19 cellular contexts compared by ENCODE assay signal in genomic region chr2:95041060-95041823, GRCh38. TPM values are rescaled to one million over a fixed set of nuclear protein-coding genes. Genes with fewer than 3 reads are reported as not detected.
DNase-seq lines count a peak whose midpoint lies in the region; ATAC-seq and TF ChIP-seq lines count a peak whose summit lies in the region.
"Had no signal": no experiment of that assay in that cellular context is flagged by ENCODE, and none has a peak within 500 bp of the region (broad histone marks: within the 10 kb centered on the region; RNA-seq: fewer than 3 reads in every experiment).

No MANE protein-coding gene starts in this region.

- DNase-seq in GM12865 (ENCODE audit: low read depth) = peak; percentile 53
- DNase-seq in activated CD8-positive, alpha-beta T cell treated with anti-CD3 and anti-CD28 coated beads, Interleukin-2, amount 10 ng/mL, durations not matched to agents 7 days and 5 days = no peak
- DNase-seq in LoVo (ENCODE audit: low spot score) = no peak
- no peak for DNase-seq in NAMALWA (ENCODE audit: low spot score)
- DNase-seq in NCI-H69 (lab: John Stamatoyannopoulos, UW) = no peak
- DNase-seq in SW480 (ENCODE audit: low spot score) = no peak
- DNase-seq: activated CD8-positive, alpha-beta memory T cell treated with anti-CD3 and anti-CD28 coated beads for 24 hours; activated naive CD8-positive, alpha-beta T cell treated with anti-CD3 and anti-CD28 coated beads, Interleukin-2, amount 10 ng/mL, durations not matched to agents 7 days and 5 days; Kasumi-1; NCI-H1694 treated with DMSO at 0.1 percent for 48 hours; NCI-H526; stimulated activated CD4-positive, alpha-beta T cell treated with anti-CD3 and anti-CD28 coated beads, Interleukin-1b, Interleukin-23, amount 100 ng/mL, for 48 hours; stimulated activated CD8-positive, alpha-beta memory T cell treated with anti-CD3 and anti-CD28 coated beads, Interleukin-4, amount 100 ng/mL, for 48 hours had no signal

- no peak overlapping the region for H3K4me3 ChIP-seq in GM12865 (ENCODE audit: low read depth, low read length)
- H3K4me3 ChIP-seq: BLaER1 treated with 17β-estradiol and CSF1 and Interleukin-3, amounts not matched to agents 10 nM and 100 nM; psoas muscle had no signal

- peak overlapping the region; percentile 87 for H3K27ac ChIP-seq in layer of hippocampus (ENCODE audit: low read depth, low read length)
- H3K27ac ChIP-seq: BLaER1 treated with 17β-estradiol and CSF1 and Interleukin-3, amounts not matched to agents 10 nM and 100 nM; psoas muscle had no signal

- TF ChIP-seq CTCF in GM12865 (IDR thresholded peaks at IDR 0.05; ENCODE audit: insufficient read depth, low read depth, low read length, missing control alignments) = no peak

- H3K4me1 Mint-ChIP-seq in activated CD8-positive, alpha-beta T cell treated with anti-CD3 and anti-CD28 coated beads, Interleukin-2, amount 10 ng/mL, durations not matched to agents 7 days and 5 days (ENCODE audit: low read depth) = peaks cover 73% of the 10 kb centered on the region

- H3K4me3 Mint-ChIP-seq in activated CD8-positive, alpha-beta T cell treated with anti-CD3 and anti-CD28 coated beads, Interleukin-2, amount 10 ng/mL, durations not matched to agents 7 days and 5 days = no peak overlapping the region
- H3K4me3 Mint-ChIP-seq: activated naive CD8-positive, alpha-beta T cell treated with anti-CD3 and anti-CD28 coated beads, Interleukin-2, amount 10 ng/mL, durations not matched to agents 7 days and 5 days had no signal

- no peaks in the 10 kb centered on the region for H3K27me3 Mint-ChIP-seq in activated CD8-positive, alpha-beta T cell treated with anti-CD3 and anti-CD28 coated beads, Interleukin-2, amount 10 ng/mL, durations not matched to agents 7 days and 5 days (ENCODE audit: low read depth)
- H3K27me3 Mint-ChIP-seq: activated naive CD8-positive, alpha-beta T cell treated with anti-CD3 and anti-CD28 coated beads, Interleukin-2, amount 10 ng/mL, durations not matched to agents 7 days and 5 days had no signal

- CTCF ChIA-PET in activated CD8-positive, alpha-beta T cell treated with anti-CD3 and anti-CD28 coated beads, Interleukin-2, amount 10 ng/mL, durations not matched to agents 7 days and 5 days (lab: Charles Lee) = interaction anchor here (0.6 to 1.9 kb wide), 10 partner anchors 13 to 75 kb away, joined by 3 to 10 read pairs (median 4); partner anchors contain the start of gene MAL

- H3K9me3 Mint-ChIP-seq in activated CD8-positive, alpha-beta T cell treated with anti-CD3 and anti-CD28 coated beads, Interleukin-2, amount 10 ng/mL, durations not matched to agents 7 days and 5 days (ENCODE audit: insufficient read depth) = no peaks in the 10 kb centered on the region
- H3K9me3 Mint-ChIP-seq: activated naive CD8-positive, alpha-beta T cell treated with anti-CD3 and anti-CD28 coated beads, Interleukin-2, amount 10 ng/mL, durations not matched to agents 7 days and 5 days had no signal

- H3K27me3 ChIP-seq in layer of hippocampus (ENCODE audit: control insufficient read depth, insufficient read depth, low read length) = no peaks in the 10 kb centered on the region
- H3K27me3 ChIP-seq: BLaER1 treated with 17β-estradiol and CSF1 and Interleukin-3, amounts not matched to agents 10 nM and 100 nM had no signal

- peak; percentile 39 for ATAC-seq in HG02571 (IDR thresholded peaks at IDR 0.05; ENCODE audit: unreplicated experiment)
- ATAC-seq in activated CD8-positive, alpha-beta T cell treated with anti-CD3 and anti-CD28 coated beads, Interleukin-2, amount 10 ng/mL, durations not matched to agents 7 days and 5 days = no peak
- ATAC-seq: esophagus mucosa, Panc1, psoas muscle had no signal

- POLR2A ChIA-PET in activated CD8-positive, alpha-beta T cell treated with anti-CD3 and anti-CD28 coated beads, Interleukin-2, amount 10 ng/mL, durations not matched to agents 7 days and 5 days (lab: Charles Lee) = interaction anchor here (0.9 to 2.1 kb wide), 2 partner anchors 15 to 35 kb away, joined by 3 to 11 read pairs; partner anchors contain the start of gene MAL

- peak overlapping the region; percentile 16 for H3K27ac Mint-ChIP-seq in activated CD8-positive, alpha-beta T cell treated with anti-CD3 and anti-CD28 coated beads, Interleukin-2, amount 10 ng/mL, durations not matched to agents 7 days and 5 days

- peaks cover 43% of the 10 kb centered on the region for H3K36me3 Mint-ChIP-seq in activated CD8-positive, alpha-beta T cell treated with anti-CD3 and anti-CD28 coated beads, Interleukin-2, amount 10 ng/mL, durations not matched to agents 7 days and 5 days (ENCODE audit: low read depth)

RNA-seq across cellular contexts. Expression of gene MAL, which starts 15.7 kb away (rescaled TPM):
- total RNA-seq in activated CD8-positive, alpha-beta T cell treated with anti-CD3 and anti-CD28 coated beads, Interleukin-2, amount 10 ng/mL, durations not matched to agents 7 days and 5 days = 100 to 1,000 TPM; 188 to 206 TPM
